8 cellular contexts compared by ENCODE assay signal in genomic region chr18:13465126-13465446, GRCh38.
A peak's percentile ranks its signal among the peaks of the same experiment; 100 is the strongest.
DNase-seq lines count a peak whose midpoint lies in the region; ATAC-seq and TF ChIP-seq lines count a peak whose summit lies in the region.

No MANE protein-coding gene starts in this region.

- ATAC-seq in GM21576 (IDR thresholded peaks at IDR 0.05; ENCODE audit: unreplicated experiment) = peak; percentile 12

- CTCF ChIA-PET in OCI-LY7 (lab: Charles Lee; ENCODE audit: unreplicated experiment) = no interaction called here

- peak overlapping the region; percentile 83 for H2AFZ ChIP-seq in OCI-LY7 (ENCODE audit: low read length)

- 79 to 84% methylated on average over 4 of the region's 4 CpGs for WGBS in testis, 2 donors

- H3K79me2 ChIP-seq in OCI-LY7 (ENCODE audit: insufficient read depth, low read depth, low read length) = peaks cover 18% of the 10 kb centered on the region; the same call in 1 of the 2 replicates

- H3K9me3 ChIP-seq in OCI-LY7 (ENCODE audit: low read length) (peaks cover 16% of the 10 kb centered on the region; the same call in 1 of the 2 replicates), mononuclear cell (ENCODE audit: low read depth, low read length) (no peaks in the 10 kb centered on the region), testis (no peaks in the 10 kb centered on the region), BE2C (no peaks in the 10 kb centered on the region)

- peaks cover 10% of the 10 kb centered on the region for H3K36me3 ChIP-seq in OCI-LY7 (ENCODE audit: insufficient read depth, low read length)
- H3K36me3 ChIP-seq in testis (ENCODE audit: low read depth, missing control alignments) = no peaks in the 10 kb centered on the region
- no peaks in the 10 kb centered on the region for H3K36me3 ChIP-seq in BE2C

- no peaks in the 10 kb centered on the region for H3K9me2 ChIP-seq in OCI-LY7 (ENCODE audit: insufficient read depth, low read length)

- DNase-seq in OCI-LY7 (ENCODE audit: low spot score) (no peak), testis (no peak), DMS53 (lab: John Stamatoyannopoulos, UW) (no peak), BE2C (no peak), superior temporal gyrus (ENCODE audit: extremely low spot score) (no peak)

- no peaks in the 10 kb centered on the region for H3K27me3 ChIP-seq in mononuclear cell (ENCODE audit: insufficient read depth, low read length)
- no peaks in the 10 kb centered on the region for H3K27me3 ChIP-seq in testis
- no peaks in the 10 kb centered on the region for H3K27me3 ChIP-seq in BE2C

- no peaks in the 10 kb centered on the region for H4K20me1 ChIP-seq in OCI-LY7 (ENCODE audit: insufficient read depth, low read length)

- TF ChIP-seq CTCF in GM12875 (IDR thresholded peaks at IDR 0.05; ENCODE audit: borderline replicate concordance, insufficient read depth, low read depth, low read length) (no peak), OCI-LY7 (conservative IDR thresholded peaks at IDR 0.05; ENCODE audit: low read length) (no peak), testis (IDR thresholded peaks at IDR 0.05) (no peak), BE2C (IDR thresholded peaks at IDR 0.05; ENCODE audit: low read depth, low read length) (no peak)

- no peak for TF ChIP-seq POLR2A in testis (IDR thresholded peaks at IDR 0.05)

- BruUV-seq in OCI-LY7 (replicated peaks; lab: Mats Ljungman, UMichigan) = TSS peak; percentile 88

- H3K27ac ChIP-seq in OCI-LY7 (ENCODE audit: low read depth, low read length, poor library complexity, severe bottlenecking) = peak overlapping the region; percentile 65
- no peak overlapping the region for H3K27ac ChIP-seq in testis

- intact Hi-C loops in OCI-LY7 (cut with micrococcal nuclease; ENCODE audit: unreplicated experiment) = loop anchor here (5.0 kb wide), 1 partner anchor 152 kb away; no protein-coding TSS in a partner anchor
- intact Hi-C loops in testis (cut with DNase I; ENCODE audit: low total_unique reads) = no loop called here

- H3K4me2 ChIP-seq in OCI-LY7 (ENCODE audit: low read length) = peak overlapping the region; percentile 79

- H3K4me3 ChIP-seq in GM12875 (ENCODE audit: low read depth, low read length) (peak overlapping the region; percentile 31), OCI-LY7 (ENCODE audit: low read depth, low read length, poor library complexity, severe bottlenecking) (peak overlapping the region; percentile 70), mononuclear cell (ENCODE audit: low read length) (peak overlapping the region; percentile 57), testis (no peak overlapping the region), BE2C (ENCODE audit: low read depth, low read length) (no peak overlapping the region)

- POLR2A ChIA-PET in OCI-LY7 (lab: Charles Lee) = no interaction called here

- H3K4me1 ChIP-seq in OCI-LY7 (ENCODE audit: insufficient read depth, low read length, poor library complexity, severe bottlenecking) (peaks cover 29% of the 10 kb centered on the region), mononuclear cell (ENCODE audit: insufficient read depth, low read length) (peaks cover 54% of the 10 kb centered on the region), testis (no peaks in the 10 kb centered on the region), BE2C (no peaks in the 10 kb centered on the region)

Comparison
In these comparisons a context has a peak if more than half of its experiments do, and no peak if none do; other contexts are left out.
1. H3K4me3 ChIP-seq: peak in GM12875 (single experiment), OCI-LY7 (single experiment) and mononuclear cell (single experiment); none in testis (0 of 2) and BE2C (single experiment).